In genomic region chr1:1842360-1843146, GRCh38 we compare ENCODE assay signal across 9 cellular contexts. TPM values are rescaled to one million over a fixed set of nuclear protein-coding genes. Genes with fewer than 3 reads are reported as not detected.
DNase-seq lines count a peak whose midpoint lies in the region; ATAC-seq and TF ChIP-seq lines count a peak whose summit lies in the region.
"Had no signal": no experiment of that assay in that cellular context is flagged by ENCODE, and none has a peak within 500 bp of the region (broad histone marks: within the 10 kb centered on the region; RNA-seq: fewer than 3 reads in every experiment).

No MANE protein-coding gene starts in this region.

- peak overlapping the region; percentile 75 for H3K4me2 ChIP-seq in OCI-LY1 (ENCODE audit: low read length)

- H3K9me3 ChIP-seq in OCI-LY1 (ENCODE audit: low read length): no peaks in the 10 kb centered on the region
- no peaks in the 10 kb centered on the region for H3K9me3 ChIP-seq in lower lobe of right lung
- H3K9me3 ChIP-seq: heart right ventricle had no signal

- peak overlapping the region; percentile 68 for H3K9ac ChIP-seq in OCI-LY1 (ENCODE audit: low read length)

- H3K36me3 ChIP-seq in OCI-LY1 (ENCODE audit: insufficient read depth, low read length) (peaks cover 34% of the 10 kb centered on the region), lower lobe of right lung (peaks cover under 1% of the 10 kb centered on the region)

- CTCF ChIA-PET in activated naive CD4-positive, alpha-beta T cell treated with anti-CD3 and anti-CD28 coated beads, Interleukin-2, amount 10 ng/mL, durations not matched to agents 7 days and 5 days (lab: Charles Lee): no interaction called here

- H3K27me3 Mint-ChIP-seq in HFFc6 (ENCODE audit: insufficient read depth): no peaks in the 10 kb centered on the region; the same call in 1 of the 2 replicates
- H3K27me3 Mint-ChIP-seq in activated naive CD4-positive, alpha-beta T cell treated with anti-CD3 and anti-CD28 coated beads, Interleukin-2, amount 10 ng/mL, durations not matched to agents 7 days and 5 days: no peaks in the 10 kb centered on the region

- H2AFZ ChIP-seq in OCI-LY1 (ENCODE audit: low read length): no peak overlapping the region

- no peaks in the 10 kb centered on the region for H3K9me2 ChIP-seq in OCI-LY1 (ENCODE audit: low read depth, low read length)

- no peak overlapping the region for H3K4me3 Mint-ChIP-seq in HFFc6
- H3K4me3 Mint-ChIP-seq in activated naive CD4-positive, alpha-beta T cell treated with anti-CD3 and anti-CD28 coated beads, Interleukin-2, amount 10 ng/mL, durations not matched to agents 7 days and 5 days: no peak overlapping the region

- no peaks in the 10 kb centered on the region for H3K27me3 ChIP-seq in OCI-LY1 (ENCODE audit: insufficient read depth, low read length)
- H3K27me3 ChIP-seq in lower lobe of right lung (ENCODE audit: low read depth): no peaks in the 10 kb centered on the region
- H3K27me3 ChIP-seq: heart right ventricle had no signal

- peaks cover 79% of the 10 kb centered on the region for H3K4me1 ChIP-seq in OCI-LY1 (ENCODE audit: insufficient read depth, low read length, severe bottlenecking)
- peaks cover 61% of the 10 kb centered on the region for H3K4me1 ChIP-seq in lower lobe of right lung

- no peaks in the 10 kb centered on the region for H4K20me1 ChIP-seq in OCI-LY1 (ENCODE audit: insufficient read depth, low read length)

- peak; percentile 28 to 45 for ATAC-seq in lower lobe of right lung
- ATAC-seq in HG03521 (IDR thresholded peaks at IDR 0.05; ENCODE audit: unreplicated experiment): no peak
- ATAC-seq in HG03442 (IDR thresholded peaks at IDR 0.05; ENCODE audit: unreplicated experiment): no peak
- no peak for ATAC-seq in GM21786 (IDR thresholded peaks at IDR 0.05; ENCODE audit: unreplicated experiment)

- H3K9me3 Mint-ChIP-seq in HFFc6: no peaks in the 10 kb centered on the region
- H3K9me3 Mint-ChIP-seq in activated naive CD4-positive, alpha-beta T cell treated with anti-CD3 and anti-CD28 coated beads, Interleukin-2, amount 10 ng/mL, durations not matched to agents 7 days and 5 days: no peaks in the 10 kb centered on the region

- intact Hi-C loops in lower lobe of right lung (cut with DNase I): no loop called here

- peak overlapping the region; percentile 54 for H3K4me3 ChIP-seq in OCI-LY1 (ENCODE audit: low read depth, low read length, poor library complexity, severe bottlenecking)
- no peak overlapping the region for H3K4me3 ChIP-seq in lower lobe of right lung

- peak; percentile 38 for DNase-seq in COR-L47 (lab: John Stamatoyannopoulos, UW)
- DNase-seq in HFFc6: no peak
- DNase-seq in lower lobe of right lung: no peak
- DNase-seq in activated naive CD4-positive, alpha-beta T cell treated with anti-CD3 and anti-CD28 coated beads, Interleukin-2, amount 10 ng/mL, durations not matched to agents 7 days and 5 days: no peak
- DNase-seq: heart right ventricle had no signal

- H3K27ac Mint-ChIP-seq in HFFc6: peak overlapping the region; percentile 46; the same call in 1 of the 2 replicates
- H3K27ac Mint-ChIP-seq in activated naive CD4-positive, alpha-beta T cell treated with anti-CD3 and anti-CD28 coated beads, Interleukin-2, amount 10 ng/mL, durations not matched to agents 7 days and 5 days: no peak overlapping the region

- no peak for TF ChIP-seq CTCF in HFFc6 (IDR thresholded peaks at IDR 0.05)
- no peak for TF ChIP-seq CTCF in OCI-LY1 (IDR thresholded peaks at IDR 0.05; ENCODE audit: low read length)
- no peak for TF ChIP-seq CTCF in lower lobe of right lung (IDR thresholded peaks at IDR 0.05)

- H3F3A ChIP-seq in OCI-LY1 (ENCODE audit: insufficient read depth, low read length): peaks cover 19% of the 10 kb centered on the region; the same call in 1 of the 2 replicates

- peaks cover 75% of the 10 kb centered on the region for H3K79me2 ChIP-seq in OCI-LY1 (ENCODE audit: insufficient read depth, low read length)

- peaks cover 11% of the 10 kb centered on the region for H3K36me3 Mint-ChIP-seq in HFFc6 (ENCODE audit: low read depth)
- peaks cover 21% of the 10 kb centered on the region for H3K36me3 Mint-ChIP-seq in activated naive CD4-positive, alpha-beta T cell treated with anti-CD3 and anti-CD28 coated beads, Interleukin-2, amount 10 ng/mL, durations not matched to agents 7 days and 5 days

- peak overlapping the region; percentile 97 for H3K27ac ChIP-seq in OCI-LY1 (ENCODE audit: low read depth, low read length, poor library complexity, severe bottlenecking)
- no peak overlapping the region for H3K27ac ChIP-seq in lower lobe of right lung

- peaks cover 54% of the 10 kb centered on the region for H3K4me1 Mint-ChIP-seq in HFFc6 (ENCODE audit: low read depth)
- peaks cover 26% of the 10 kb centered on the region for H3K4me1 Mint-ChIP-seq in activated naive CD4-positive, alpha-beta T cell treated with anti-CD3 and anti-CD28 coated beads, Interleukin-2, amount 10 ng/mL, durations not matched to agents 7 days and 5 days

RNA-seq across cellular contexts. Expression of gene GNB1, which starts 48.3 kb away (rescaled TPM):
- total RNA-seq in HFFc6 (2021; fragmentation: NEBNext Ultra II Directional; extraction: Animal tissue kit (Norgen Biotek cat#: 25700)): 100 to 1,000 TPM; 502 to 618 (median 574) TPM
- total RNA-seq in lower lobe of right lung: 341 TPM

Comparison
In these comparisons a context has a peak if more than half of its experiments do, and no peak if none do; other contexts are left out.
1. ATAC-seq: peak in lower lobe of right lung (2 of 2); none in HG03521 (single experiment), HG03442 (single experiment) and GM21786 (single experiment).